Comparison of ENCODE assay signal across 8 cellular contexts in genomic region chr1:203625623-203626189, GRCh38. TPM values are rescaled to one million over a fixed set of nuclear protein-coding genes. Genes with fewer than 3 reads are reported as not detected.
DNase-seq lines count a peak whose midpoint lies in the region; ATAC-seq and TF ChIP-seq lines count a peak whose summit lies in the region.

No MANE protein-coding gene starts in this region.

- H3K4me3 Mint-ChIP-seq in T-cell = peak overlapping the region; percentile 91 to 99 (median 92)
- H3K4me3 Mint-ChIP-seq in MCF 10A (ENCODE audit: unreplicated experiment) = peak overlapping the region; percentile 75

- intact Hi-C loops in MCF 10A (cut with micrococcal nuclease) = loop anchor here (1.0 to 10.0 kb wide), 9 partner anchors 38 to 502 kb away; partner anchors contain the start of genes SNRPE, ZBED6 and ZC3H11A

- H3K36me3 Mint-ChIP-seq in T-cell = peaks cover 9% of the 10 kb centered on the region
- no peaks in the 10 kb centered on the region for H3K36me3 Mint-ChIP-seq in MCF 10A (ENCODE audit: insufficient read depth, unreplicated experiment)

- H3K4me3 ChIP-seq in DOHH2 (ENCODE audit: low read length) (peak overlapping the region; percentile 72), kidney epithelial cell (ENCODE audit: low read depth, low read length) (no peak overlapping the region)

- no peaks in the 10 kb centered on the region for H3K9me3 Mint-ChIP-seq in T-cell
- H3K9me3 Mint-ChIP-seq in MCF 10A (ENCODE audit: unreplicated experiment) = no peaks in the 10 kb centered on the region

- BruUV-seq in MCF 10A (replicated peaks; lab: Mats Ljungman, UMichigan) = no TSS peak

- peak overlapping the region; percentile 40 to 91 for H3K27ac Mint-ChIP-seq in T-cell
- H3K27ac Mint-ChIP-seq in MCF 10A (ENCODE audit: low read depth, unreplicated experiment) = peak overlapping the region; percentile 91

- H3K27me3 ChIP-seq in DOHH2 (ENCODE audit: control insufficient read depth, low read length) (peaks cover 2% of the 10 kb centered on the region; the same call in 1 of the 2 replicates), kidney epithelial cell (ENCODE audit: control insufficient read depth, insufficient read depth, low read length) (no peaks in the 10 kb centered on the region)

- no peaks in the 10 kb centered on the region for H3K27me3 Mint-ChIP-seq in T-cell
- no peaks in the 10 kb centered on the region for H3K27me3 Mint-ChIP-seq in MCF 10A (ENCODE audit: insufficient read depth, unreplicated experiment)

- peak overlapping the region; percentile 66 for H3K27ac ChIP-seq in DOHH2 (ENCODE audit: low read depth, low read length)

- no peaks in the 10 kb centered on the region for H3K79me2 ChIP-seq in DOHH2 (ENCODE audit: control insufficient read depth, low read length)

- H3K9me3 ChIP-seq in DOHH2 (ENCODE audit: control insufficient read depth, insufficient read depth, low read length) = no peaks in the 10 kb centered on the region

- H3K9me2 ChIP-seq in DOHH2 (replicated peaks; ENCODE audit: control insufficient read depth, low read length) = no peaks in the 10 kb centered on the region

- H3F3A ChIP-seq in DOHH2 (ENCODE audit: control insufficient read depth, insufficient read depth) = peaks cover 7% of the 10 kb centered on the region

- ATAC-seq in T-cell (replicated peaks in 1 of 4) = peak; percentile 61 to 72 (median 62)
- ATAC-seq in GM18868 (IDR thresholded peaks at IDR 0.05; ENCODE audit: unreplicated experiment) = no peak
- no peak for ATAC-seq in GM21515 (IDR thresholded peaks at IDR 0.05; ENCODE audit: unreplicated experiment)

- peaks cover 32 to 51% (median 40%) of the 10 kb centered on the region in 3 donors for H3K4me1 Mint-ChIP-seq in T-cell
- H3K4me1 Mint-ChIP-seq in MCF 10A (ENCODE audit: insufficient read depth, unreplicated experiment) = peaks cover 53% of the 10 kb centered on the region

- H4K20me1 ChIP-seq in DOHH2 (ENCODE audit: control insufficient read depth, insufficient read depth, low read depth, low read length) = no peaks in the 10 kb centered on the region

- DNase-seq in KBM-7 (peak; percentile 84), T-cell (peak; percentile 33 to 80 (median 67)), MCF 10A (ENCODE audit: unreplicated experiment) (peak; percentile 96), kidney epithelial cell (ENCODE audit: low read depth) (no peak)
- peak; percentile 56 for DNase-seq in stimulated activated CD4-positive, alpha-beta T cell treated with anti-CD3 and anti-CD28 coated beads, Interleukin-1b, Interleukin-23, amount 100 ng/mL, for 48 hours

- CTCF ChIA-PET in T-cell (lab: Charles Lee) (interaction anchor here (0.6 to 3.1 kb wide), 38 partner anchors 9 to 872 kb away, joined by 3 to 79 read pairs (median 5); partner anchors contain the start of gene LAX1 (in 1 of the 2)), MCF 10A (lab: Yijun Ruan, JAX) (interaction anchor here (0.6 to 4.6 kb wide), 43 partner anchors 8 to 582 kb away, joined by 3 to 82 read pairs (median 4); partner anchors contain the start of genes LAX1 and OPTC)

- POLR2A ChIA-PET in T-cell (lab: Charles Lee) = interaction anchor here (0.6 to 4.0 kb wide), 12 partner anchors 12 to 139 kb away, joined by 3 to 26 read pairs (median 6); partner anchors contain the start of gene LAX1 (in 1 of the 2)
- POLR2A ChIA-PET in MCF 10A (lab: Yijun Ruan, JAX) = interaction anchor here (0.5 to 4.8 kb wide), 47 partner anchors 11 to 1107 kb away, joined by 3 to 172 read pairs (median 4); no protein-coding TSS in a partner anchor

- H3K36me3 ChIP-seq in DOHH2 (ENCODE audit: control insufficient read depth, low read length) (no peaks in the 10 kb centered on the region), kidney epithelial cell (ENCODE audit: control insufficient read depth, insufficient read depth, low read length) (no peaks in the 10 kb centered on the region)

- peaks cover 42% of the 10 kb centered on the region for H3K4me1 ChIP-seq in DOHH2 (ENCODE audit: control insufficient read depth, low read length)

- H3K4me2 ChIP-seq in DOHH2 (ENCODE audit: low read length) = peak overlapping the region; percentile 81

- in situ Hi-C loops in KBM-7 (cut with MboI; ENCODE audit: low pct_unique_long_range_greater_than_20kb, low sequenced_read_pairs) = no loop called here

- peak; percentile 68 for TF ChIP-seq CTCF in DOHH2 (IDR thresholded peaks at IDR 0.05; ENCODE audit: low read depth, low read length, poor library complexity, severe bottlenecking)
- TF ChIP-seq CTCF in MCF 10A (IDR thresholded peaks at IDR 0.05; ENCODE audit: unreplicated experiment) = peak; percentile 28
- TF ChIP-seq CTCF in kidney epithelial cell (IDR thresholded peaks at IDR 0.05; ENCODE audit: insufficient read depth, low read length, poor library complexity, severe bottlenecking) = peak; percentile 10

RNA-seq across cellular contexts. Expression of gene ATP2B4, which starts 0.9 kb away (rescaled TPM):
- total RNA-seq in T-cell (10 to 100 TPM; 45.5 to 93.1 (median 84.9) TPM), MCF 10A (2022) (15.4 and 17.0 TPM in 2 replicates), kidney epithelial cell (38.8 and 47.2 TPM in 2 replicates)

Comparison
In these comparisons a context has a peak if more than half of its experiments do, and no peak if none do; other contexts are left out.
1. CTCF ChIP-seq: peak in every context shown above with its lines; median percentile 68 in DOHH2; 28 in MCF 10A; 10 in kidney epithelial cell.
2. ATAC-seq: peak in T-cell (4 of 4); none in GM18868 (single experiment) and GM21515 (single experiment).